21 cellular contexts compared by ENCODE assay signal in genomic region chr9:2635922-2636321, GRCh38.
"Had no signal": no experiment of that assay in that cellular context is flagged by ENCODE, and none has a peak within 500 bp of the region (broad histone marks: within the 10 kb centered on the region; RNA-seq: fewer than 3 reads in every experiment).

No MANE protein-coding gene starts in this region.

- H3K27ac ChIP-seq: SJSA1, SK-N-MC had no signal

- DNase-seq: KBM-7, MG63, NCI-H1092, NCI-H1105 treated with DMSO at 0.1 percent for 48 hours, NCI-H1417 treated with DMSO at 0.1 percent for 48 hours, NCI-H146, NCI-H1694 treated with DMSO at 0.1 percent for 48 hours, NCI-H1930, NCI-H2081, NCI-H2107, NCI-H2227 treated with DMSO at 0.1 percent for 48 hours, NCI-H446, NCI-H510A, NCI-H524 treated with DMSO at 0.1 percent for 48 hours, NCI-H69, NCI-H774, Right ventricle myocardium superior, RPMI8226, SIG-M5 had no signal

- H3K27me3 ChIP-seq: MG63, SJSA1 had no signal
